21 cellular contexts compared by ENCODE assay signal in genomic region chr6:163263998-163264661, GRCh38.
DNase-seq lines count a peak whose midpoint lies in the region; ATAC-seq and TF ChIP-seq lines count a peak whose summit lies in the region.
"Had no signal": no experiment of that assay in that cellular context is flagged by ENCODE, and none has a peak within 500 bp of the region (broad histone marks: within the 10 kb centered on the region; RNA-seq: fewer than 3 reads in every experiment).

No MANE protein-coding gene starts in this region.

- H3K27me3 ChIP-seq in right cardiac atrium (ENCODE audit: control insufficient read depth, insufficient read depth) = no peaks in the 10 kb centered on the region
- H3K27me3 ChIP-seq in upper lobe of right lung = no peaks in the 10 kb centered on the region
- H3K27me3 ChIP-seq in adrenal gland = no peaks in the 10 kb centered on the region
- H3K27me3 ChIP-seq: BE2C had no signal

- no peaks in the 10 kb centered on the region for H3K9me3 ChIP-seq in right cardiac atrium (ENCODE audit: control insufficient read depth, low read length)
- H3K9me3 ChIP-seq in upper lobe of right lung = no peaks in the 10 kb centered on the region
- H3K9me3 ChIP-seq in adrenal gland (replicated peaks in 1 of 3) = no peaks in the 10 kb centered on the region
- H3K9me3 ChIP-seq: BE2C had no signal

- H3K27ac ChIP-seq in right cardiac atrium (ENCODE audit: low read length) = no peak overlapping the region
- H3K27ac ChIP-seq in upper lobe of right lung = no peak overlapping the region
- H3K27ac ChIP-seq in adrenal gland = no peak overlapping the region
- H3K27ac ChIP-seq: 22Rv1, SK-N-MC had no signal

- 75% methylated on average over 13 of the region's 13 CpGs for WGBS in right cardiac atrium
- 90 to 94% (median 93%) methylated on average over 13 of the region's 13 CpGs for WGBS in adrenal gland, 4 donors

- DNase-seq in activated naive CD8-positive, alpha-beta T cell treated with anti-CD3 and anti-CD28 coated beads for 36 hours = no peak
- DNase-seq in activated naive CD8-positive, alpha-beta T cell treated with anti-CD3 and anti-CD28 coated beads, Interleukin-2, amount 50 U/mL, for 24 hours = no peak
- DNase-seq in right cardiac atrium (no peak), nucleus accumbens (lab: John Stamatoyannopoulos, UW) (peak in 30 of 56 donors; percentile 22 to 72 (median 54)), upper lobe of right lung (no peak), adrenal gland (no peak), NCI-H2029 (lab: John Stamatoyannopoulos, UW) (no peak)
- DNase-seq: activated T-cell treated with anti-CD3 and anti-CD28 coated beads, Interleukin-2, amount 50 U/mL, for 72 hours; BE2C; mammary epithelial cell; NCI-H1105 treated with DMSO at 0.1 percent for 48 hours; OCI-M1; stimulated activated CD4-positive, alpha-beta T cell treated with anti-CD3 and anti-CD28 coated beads, Interleukin-15, amount 100 ng/mL, for 24 hours; T-helper 9 cell had no signal

- no peak for TF ChIP-seq CTCF in upper lobe of right lung (IDR thresholded peaks at IDR 0.05)
- no peak for TF ChIP-seq CTCF in adrenal gland (IDR thresholded peaks at IDR 0.05)

- ATAC-seq in activated naive CD8-positive, alpha-beta T cell treated with anti-CD3 and anti-CD28 coated beads, Interleukin-2, amount 50 U/mL, for 24 hours = no peak
- ATAC-seq in right cardiac atrium (peak; percentile 51 to 60), upper lobe of right lung (peak; percentile 81), GM19455 (IDR thresholded peaks at IDR 0.05; ENCODE audit: unreplicated experiment) (no peak)
- ATAC-seq: activated naive CD4-positive, alpha-beta T cell treated with anti-CD3 and anti-CD28 coated beads, Interleukin-2, amount 50 U/mL, for 72 hours; activated T-cell treated with anti-CD3 and anti-CD28 coated beads, Interleukin-2, amount 50 U/mL, for 72 hours; GM12878; stimulated activated memory B cell treated with anti-CD40 and anti-IgM and Interleukin-4, amounts not matched to agents 10 μg/mL and 1 μg/mL and 100 μg/mL, for 72 hours had no signal

- H3K27ac Mint-ChIP-seq in activated naive CD8-positive, alpha-beta T cell treated with anti-CD3 and anti-CD28 coated beads for 36 hours = peak overlapping the region; percentile 16
- H3K27ac Mint-ChIP-seq in activated naive CD8-positive, alpha-beta T cell treated with anti-CD3 and anti-CD28 coated beads, Interleukin-2, amount 50 U/mL, for 24 hours = no peak overlapping the region
- H3K27ac Mint-ChIP-seq: activated naive CD4-positive, alpha-beta T cell treated with anti-CD3 and anti-CD28 coated beads, Interleukin-2, amount 50 U/mL, for 72 hours; activated T-cell treated with anti-CD3 and anti-CD28 coated beads, Interleukin-2, amount 50 U/mL, for 72 hours; natural killer cell treated with Interleukin-12 subunit alpha and Interleukin-12 subunit beta and Interleukin-15 and Interleukin-18, amount 100 ng/mL, for 72 hours; stimulated activated memory B cell treated with anti-CD40 and anti-IgM and Interleukin-4, amounts not matched to agents 10 μg/mL and 1 μg/mL and 100 μg/mL, for 72 hours had no signal

- H3K4me3 ChIP-seq in right cardiac atrium (ENCODE audit: low read length) (no peak overlapping the region), upper lobe of right lung (no peak overlapping the region), adrenal gland (no peak overlapping the region)
- H3K4me3 ChIP-seq: GM12878, SK-N-MC had no signal

- H3K36me3 Mint-ChIP-seq in activated naive CD8-positive, alpha-beta T cell treated with anti-CD3 and anti-CD28 coated beads for 36 hours = no peaks in the 10 kb centered on the region
- H3K36me3 Mint-ChIP-seq in activated naive CD8-positive, alpha-beta T cell treated with anti-CD3 and anti-CD28 coated beads, Interleukin-2, amount 50 U/mL, for 24 hours (ENCODE audit: low read depth) = no peaks in the 10 kb centered on the region
- H3K36me3 Mint-ChIP-seq: activated naive CD4-positive, alpha-beta T cell treated with anti-CD3 and anti-CD28 coated beads, Interleukin-2, amount 50 U/mL, for 72 hours; natural killer cell treated with Interleukin-12 subunit alpha and Interleukin-12 subunit beta and Interleukin-15 and Interleukin-18, amount 100 ng/mL, for 72 hours; stimulated activated memory B cell treated with anti-CD40 and anti-IgM and Interleukin-4, amounts not matched to agents 10 μg/mL and 1 μg/mL and 100 μg/mL, for 72 hours had no signal

- no peaks in the 10 kb centered on the region for H3K4me1 Mint-ChIP-seq in activated naive CD8-positive, alpha-beta T cell treated with anti-CD3 and anti-CD28 coated beads for 36 hours
- peaks cover 9% of the 10 kb centered on the region for H3K4me1 Mint-ChIP-seq in activated naive CD8-positive, alpha-beta T cell treated with anti-CD3 and anti-CD28 coated beads, Interleukin-2, amount 50 U/mL, for 24 hours

- no peak overlapping the region for H3K4me3 Mint-ChIP-seq in activated naive CD8-positive, alpha-beta T cell treated with anti-CD3 and anti-CD28 coated beads for 36 hours
- H3K4me3 Mint-ChIP-seq in activated naive CD8-positive, alpha-beta T cell treated with anti-CD3 and anti-CD28 coated beads, Interleukin-2, amount 50 U/mL, for 24 hours = no peak overlapping the region
- H3K4me3 Mint-ChIP-seq: activated T-cell treated with anti-CD3 and anti-CD28 coated beads, Interleukin-2, amount 50 U/mL, for 72 hours; natural killer cell treated with Interleukin-12 subunit alpha and Interleukin-12 subunit beta and Interleukin-15 and Interleukin-18, amount 100 ng/mL, for 72 hours; stimulated activated memory B cell treated with anti-CD40 and anti-IgM and Interleukin-4, amounts not matched to agents 10 μg/mL and 1 μg/mL and 100 μg/mL, for 72 hours had no signal

- intact Hi-C loops in right cardiac atrium (cut with DNase I) = no loop called here
- intact Hi-C loops in upper lobe of right lung (cut with DNase I) = no loop called here
- intact Hi-C loops in adrenal gland (cut with DNase I) = no loop called here

- H3K36me3 ChIP-seq in upper lobe of right lung (no peaks in the 10 kb centered on the region), adrenal gland (replicated peaks in 1 of 2) (no peaks in the 10 kb centered on the region)
- H3K36me3 ChIP-seq: BE2C had no signal

- H3K9me3 Mint-ChIP-seq in activated naive CD8-positive, alpha-beta T cell treated with anti-CD3 and anti-CD28 coated beads for 36 hours = no peaks in the 10 kb centered on the region
- no peaks in the 10 kb centered on the region for H3K9me3 Mint-ChIP-seq in activated naive CD8-positive, alpha-beta T cell treated with anti-CD3 and anti-CD28 coated beads, Interleukin-2, amount 50 U/mL, for 24 hours
- H3K9me3 Mint-ChIP-seq: activated naive CD4-positive, alpha-beta T cell treated with anti-CD3 and anti-CD28 coated beads, Interleukin-2, amount 50 U/mL, for 72 hours; activated T-cell treated with anti-CD3 and anti-CD28 coated beads, Interleukin-2, amount 50 U/mL, for 72 hours; natural killer cell treated with Interleukin-12 subunit alpha and Interleukin-12 subunit beta and Interleukin-15 and Interleukin-18, amount 100 ng/mL, for 72 hours; stimulated activated memory B cell treated with anti-CD40 and anti-IgM and Interleukin-4, amounts not matched to agents 10 μg/mL and 1 μg/mL and 100 μg/mL, for 72 hours had no signal

- H3K4me1 ChIP-seq in right cardiac atrium (ENCODE audit: control insufficient read depth, insufficient read depth, low read length) (peaks cover 3% of the 10 kb centered on the region), upper lobe of right lung (peaks cover 9% of the 10 kb centered on the region), adrenal gland (replicated peaks in 1 of 2) (no peaks in the 10 kb centered on the region)
- H3K4me1 ChIP-seq: BE2C had no signal

- TF ChIP-seq POLR2A in adrenal gland (IDR thresholded peaks at IDR 0.05) = no peak

- H3K27me3 Mint-ChIP-seq in activated naive CD8-positive, alpha-beta T cell treated with anti-CD3 and anti-CD28 coated beads for 36 hours = no peaks in the 10 kb centered on the region
- peaks cover 17% of the 10 kb centered on the region for H3K27me3 Mint-ChIP-seq in activated naive CD8-positive, alpha-beta T cell treated with anti-CD3 and anti-CD28 coated beads, Interleukin-2, amount 50 U/mL, for 24 hours

Comparison
In these comparisons a context has a peak if more than half of its experiments do, and no peak if none do; other contexts are left out.
1. DNase-seq: peak in nucleus accumbens (30 of 56); none in activated naive CD8-positive, alpha-beta T cell treated with anti-CD3 and anti-CD28 coated beads for 36 hours (single experiment), activated naive CD8-positive, alpha-beta T cell treated with anti-CD3 and anti-CD28 coated beads, Interleukin-2, amount 50 U/mL, for 24 hours (single experiment), right cardiac atrium (0 of 3), upper lobe of right lung (single experiment), adrenal gland (0 of 7) and NCI-H2029 (single experiment).
2. ATAC-seq: peak in right cardiac atrium (2 of 2) and upper lobe of right lung (single experiment); none in activated naive CD8-positive, alpha-beta T cell treated with anti-CD3 and anti-CD28 coated beads, Interleukin-2, amount 50 U/mL, for 24 hours (single experiment) and GM19455 (single experiment).